Comparison of ENCODE assay signal across 8 cellular contexts in the genomic region with DNA sequence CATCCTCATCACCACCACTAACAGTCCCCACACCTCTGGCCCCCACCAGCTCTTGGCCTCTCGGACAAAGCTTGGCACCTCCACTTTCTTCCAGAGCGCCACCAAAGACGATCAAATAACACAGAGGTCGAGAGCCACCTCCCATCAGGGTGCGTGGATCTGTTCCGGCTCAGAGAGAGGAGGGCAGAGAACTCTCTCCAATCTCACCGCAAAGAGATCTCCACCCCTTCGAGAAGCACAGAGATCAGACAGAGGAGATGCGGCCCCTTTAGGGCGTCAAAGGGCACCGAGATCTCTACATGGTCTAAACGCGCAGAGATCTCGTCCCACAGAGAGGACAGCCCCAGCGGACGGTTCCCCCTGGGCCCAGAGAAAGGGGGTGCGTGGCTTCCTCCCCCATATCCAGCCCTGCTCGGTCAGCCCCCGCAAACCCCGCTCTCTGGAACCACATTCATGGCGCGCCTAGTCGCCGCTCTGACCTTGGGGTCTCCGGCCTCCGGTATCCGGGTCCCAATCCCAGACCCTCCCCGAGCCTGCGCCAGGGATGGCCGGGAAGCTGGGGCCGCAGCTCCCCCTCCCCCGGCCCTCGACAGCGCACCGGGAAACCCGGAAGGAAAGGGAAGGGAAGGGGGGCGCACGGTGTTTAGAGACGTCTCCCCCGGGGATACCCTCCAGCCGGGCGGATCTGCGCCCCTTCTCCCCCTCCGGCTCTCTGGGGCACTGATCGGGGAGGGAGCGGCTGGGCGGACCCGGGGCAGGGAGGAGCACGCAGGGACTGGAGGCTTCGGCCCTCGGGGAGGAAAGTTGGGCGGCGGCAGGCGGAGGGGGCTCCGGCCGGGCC. TPM values are rescaled to one million over a fixed set of nuclear protein-coding genes. Genes with fewer than 3 reads are reported as not detected.
DNase-seq lines count a peak whose midpoint lies in the region; ATAC-seq and TF ChIP-seq lines count a peak whose summit lies in the region.

No MANE protein-coding gene starts in this region.

- H3K9me3 Mint-ChIP-seq in nephron = no peaks in the 10 kb centered on the region

- CTCF ChIA-PET in BJ (lab: Yijun Ruan, JAX) = interaction anchor here (2.1 to 5.8 kb wide), 3 partner anchors 21 to 192 kb away, joined by 6 to 49 read pairs (median 18); no protein-coding TSS in a partner anchor

- H3K36me3 Mint-ChIP-seq in nephron (ENCODE audit: low read depth) = no peaks in the 10 kb centered on the region

- peaks cover 19% of the 10 kb centered on the region for H3K27me3 ChIP-seq in BJ (ENCODE audit: control insufficient read depth, insufficient read depth, low read length)

- H3K4me3 ChIP-seq in BJ (ENCODE audit: low read depth, low read length) = peak overlapping the region; percentile 52
- H3K4me3 ChIP-seq in coronary artery = peak overlapping the region; percentile 80

- peaks cover 18% of the 10 kb centered on the region for H3K27me3 Mint-ChIP-seq in nephron (ENCODE audit: low read depth)

- H3K4me1 Mint-ChIP-seq in nephron = peaks cover 4% of the 10 kb centered on the region

- H3K27ac ChIP-seq in coronary artery = no peak overlapping the region

- POLR2A ChIA-PET in BJ (lab: Charles Lee) = no interaction called here

- no peak for DNase-seq in BJ (ENCODE audit: low read depth)
- DNase-seq in coronary artery (ENCODE audit: low spot score) = peak; percentile 71
- no peak for DNase-seq in NCI-H526 treated with DMSO at 0.1 percent for 48 hours (lab: John Stamatoyannopoulos, UW)
- no peak for DNase-seq in NCI-H510A treated with DMSO at 0.1 percent for 48 hours (lab: John Stamatoyannopoulos, UW)
- no peak for DNase-seq in C1 segment of cervical spinal cord (lab: John Stamatoyannopoulos, UW)

- H3K4me3 Mint-ChIP-seq in nephron = peak overlapping the region; percentile 81 to 83 (median 81)

- H3K27ac Mint-ChIP-seq in nephron = no peak overlapping the region

- ATAC-seq in HG03520 (IDR thresholded peaks at IDR 0.05; ENCODE audit: unreplicated experiment) = peak; percentile 13
- no peak for ATAC-seq in GM21717 (IDR thresholded peaks at IDR 0.05; ENCODE audit: unreplicated experiment)

- TF ChIP-seq CTCF in BJ (IDR thresholded peaks at IDR 0.05; ENCODE audit: insufficient read depth, low read depth, low read length) (no peak), coronary artery (IDR thresholded peaks at IDR 0.05) (no peak), nephron (IDR thresholded peaks at IDR 0.05; ENCODE audit: unreplicated experiment in 3 of 3) (no peak)

- H3K36me3 ChIP-seq in BJ (ENCODE audit: control insufficient read depth, insufficient read depth, low read length) = no peaks in the 10 kb centered on the region

RNA-seq across cellular contexts. Expression of gene SCN5A, which starts 0.6 kb away (rescaled TPM):
- 0.33 and 0.74 TPM in 2 replicates for polyA plus RNA-seq in BJ (2011; rRNA removed)
- polyA minus RNA-seq in BJ (2011; rRNA and poly(A)+ RNA removed) = 1.0 and 1.4 TPM in 2 replicates
